ENCODE assay signal across 23 cellular contexts in the genomic region with DNA sequence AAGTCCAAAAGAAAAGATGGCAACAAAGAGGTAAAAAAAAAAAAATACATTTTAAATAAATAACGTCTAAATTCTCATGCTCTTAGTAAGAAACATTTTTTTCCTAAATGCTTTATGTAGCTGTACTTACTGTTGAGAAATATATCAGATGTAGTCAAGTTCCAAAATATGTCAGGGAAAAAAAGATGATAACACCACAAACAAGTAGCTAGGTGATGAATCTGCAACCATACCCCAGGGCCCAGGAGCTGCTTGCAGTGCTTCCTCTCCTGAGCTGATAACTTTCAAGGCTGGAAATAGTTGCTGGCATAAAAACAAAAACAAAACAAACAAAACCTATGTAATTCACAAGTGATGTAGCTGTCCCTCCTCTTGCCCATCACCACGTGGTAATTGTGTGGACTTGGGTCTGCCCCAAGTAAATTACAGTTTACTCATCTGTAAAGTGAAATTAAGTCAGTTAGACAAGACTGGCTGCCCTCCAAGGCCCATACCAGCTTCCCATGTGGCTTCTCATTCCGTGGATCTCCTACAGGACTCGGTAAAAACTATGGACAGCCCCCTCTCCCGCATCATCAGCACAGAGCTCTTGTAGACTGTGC.
DNase-seq lines count a peak whose midpoint lies in the region; ATAC-seq, FAIRE-seq and TF ChIP-seq lines count a peak whose summit lies in the region.
"Had no signal": no experiment of that assay in that cellular context is flagged by ENCODE, and none has a peak within 500 bp of the region (broad histone marks: within the 10 kb centered on the region; RNA-seq: fewer than 3 reads in every experiment).

No MANE protein-coding gene starts in this region.

- ATAC-seq in natural killer cell treated with Interleukin-12 subunit alpha and Interleukin-12 subunit beta and Interleukin-15 and Interleukin-18, amount 100 ng/mL, for 72 hours = peak; percentile 70 to 79
- ATAC-seq: activated naive CD8-positive, alpha-beta T cell treated with anti-CD3 and anti-CD28 coated beads, Interleukin-2, amount 50 U/mL, for 24 hours; left cardiac atrium; pancreas; sciatic nerve; upper lobe of right lung had no signal

- H3K36me3 ChIP-seq in astrocyte (ENCODE audit: insufficient read depth, low read length) = peaks cover 21% of the 10 kb centered on the region

- no peak overlapping the region for H3K4me2 ChIP-seq in astrocyte (ENCODE audit: low read length)

- no peak for TF ChIP-seq CTCF in astrocyte (IDR thresholded peaks at IDR 0.05; ENCODE audit: insufficient read depth, low read depth, low read length)
- TF ChIP-seq CTCF in D721Med (IDR thresholded peaks at IDR 0.05; ENCODE audit: insufficient read depth, missing control alignments) = no peak

- no peak overlapping the region for H3K4me3 Mint-ChIP-seq in activated CD4-positive, alpha-beta T cell treated with anti-CD3 and anti-CD28 coated beads, Interleukin-2, amount 10 ng/mL, durations not matched to agents 24 days and 14 days
- no peak overlapping the region for H3K4me3 Mint-ChIP-seq in astrocyte (ENCODE audit: unreplicated experiment)
- peak overlapping the region; percentile 25 for H3K4me3 Mint-ChIP-seq in natural killer cell treated with Interleukin-12 subunit alpha and Interleukin-12 subunit beta and Interleukin-15 and Interleukin-18, amount 100 ng/mL, for 72 hours
- H3K4me3 Mint-ChIP-seq: activated naive CD8-positive, alpha-beta T cell treated with anti-CD3 and anti-CD28 coated beads, Interleukin-2, amount 50 U/mL, for 24 hours had no signal

- H3K27me3 ChIP-seq in astrocyte (ENCODE audit: insufficient read depth, low read length) = no peaks in the 10 kb centered on the region
- H3K27me3 ChIP-seq: BLaER1 treated with 17β-estradiol and CSF1 and Interleukin-3, amounts not matched to agents 10 nM and 100 nM; esophagus squamous epithelium; pancreas; upper lobe of right lung had no signal

- H3K9me3 ChIP-seq in astrocyte (ENCODE audit: insufficient read depth, low read depth, low read length) = no peaks in the 10 kb centered on the region
- H3K9me3 ChIP-seq: esophagus squamous epithelium, pancreas, upper lobe of right lung had no signal

- peaks cover 29% of the 10 kb centered on the region for H3K4me1 Mint-ChIP-seq in activated CD4-positive, alpha-beta T cell treated with anti-CD3 and anti-CD28 coated beads, Interleukin-2, amount 10 ng/mL, durations not matched to agents 24 days and 14 days
- no peaks in the 10 kb centered on the region for H3K4me1 Mint-ChIP-seq in astrocyte (ENCODE audit: low read depth, unreplicated experiment)
- peaks cover 36 to 42% of the 10 kb centered on the region in 2 donors for H3K4me1 Mint-ChIP-seq in natural killer cell treated with Interleukin-12 subunit alpha and Interleukin-12 subunit beta and Interleukin-15 and Interleukin-18, amount 100 ng/mL, for 72 hours (ENCODE audit: low read depth in 2 of 2)

- H3K36me3 Mint-ChIP-seq in activated CD4-positive, alpha-beta T cell treated with anti-CD3 and anti-CD28 coated beads, Interleukin-2, amount 10 ng/mL, durations not matched to agents 24 days and 14 days (ENCODE audit: low read depth) = peaks cover 88% of the 10 kb centered on the region
- peaks cover 42% of the 10 kb centered on the region for H3K36me3 Mint-ChIP-seq in astrocyte (ENCODE audit: low read depth, unreplicated experiment)
- peaks cover 46% of the 10 kb centered on the region for H3K36me3 Mint-ChIP-seq in natural killer cell treated with Interleukin-12 subunit alpha and Interleukin-12 subunit beta and Interleukin-15 and Interleukin-18, amount 100 ng/mL, for 72 hours

- H3K27ac ChIP-seq in astrocyte (ENCODE audit: low read depth, low read length) = no peak overlapping the region
- H3K27ac ChIP-seq: BLaER1 treated with 17β-estradiol and CSF1 and Interleukin-3, amounts not matched to agents 10 nM and 100 nM; esophagus squamous epithelium; pancreas; upper lobe of right lung had no signal

- H3K9me3 Mint-ChIP-seq in activated CD4-positive, alpha-beta T cell treated with anti-CD3 and anti-CD28 coated beads, Interleukin-2, amount 10 ng/mL, durations not matched to agents 24 days and 14 days = peaks cover 8% of the 10 kb centered on the region
- H3K9me3 Mint-ChIP-seq in astrocyte (ENCODE audit: unreplicated experiment) = peaks cover 5% of the 10 kb centered on the region
- peaks cover 3% of the 10 kb centered on the region for H3K9me3 Mint-ChIP-seq in natural killer cell treated with Interleukin-12 subunit alpha and Interleukin-12 subunit beta and Interleukin-15 and Interleukin-18, amount 100 ng/mL, for 72 hours
- H3K9me3 Mint-ChIP-seq: activated naive CD8-positive, alpha-beta T cell treated with anti-CD3 and anti-CD28 coated beads, Interleukin-2, amount 50 U/mL, for 24 hours; activated T-helper 2 cell treated with anti-CD3 and anti-CD28 coated beads, Interferon-gamma antibody, Interleukin-2, Interleukin-4, amounts not matched to agents 10 μg/mL and 5 μg/mL and 100 μg/mL, durations not matched to agents 14 hours and 24 hours and 36 hours had no signal

- no peaks in the 10 kb centered on the region for H3K4me1 ChIP-seq in astrocyte (ENCODE audit: insufficient read depth, low read length)
- H3K4me1 ChIP-seq: esophagus squamous epithelium, pancreas, upper lobe of right lung had no signal

- H2AFZ ChIP-seq in astrocyte (ENCODE audit: low read depth, low read length) = no peak overlapping the region

- peak overlapping the region; percentile 65 for H3K27ac Mint-ChIP-seq in activated CD4-positive, alpha-beta T cell treated with anti-CD3 and anti-CD28 coated beads, Interleukin-2, amount 10 ng/mL, durations not matched to agents 24 days and 14 days
- no peak overlapping the region for H3K27ac Mint-ChIP-seq in astrocyte (ENCODE audit: unreplicated experiment)
- peak overlapping the region; percentile 86 to 97 for H3K27ac Mint-ChIP-seq in natural killer cell treated with Interleukin-12 subunit alpha and Interleukin-12 subunit beta and Interleukin-15 and Interleukin-18, amount 100 ng/mL, for 72 hours
- H3K27ac Mint-ChIP-seq: activated naive CD8-positive, alpha-beta T cell treated with anti-CD3 and anti-CD28 coated beads, Interleukin-2, amount 50 U/mL, for 24 hours; activated T-helper 2 cell treated with anti-CD3 and anti-CD28 coated beads, Interferon-gamma antibody, Interleukin-2, Interleukin-4, amounts not matched to agents 10 μg/mL and 5 μg/mL and 100 μg/mL, durations not matched to agents 14 hours and 24 hours and 36 hours had no signal

- no peak overlapping the region for H3K4me3 ChIP-seq in astrocyte (ENCODE audit: insufficient read depth, low read depth, low read length)
- H3K4me3 ChIP-seq: BLaER1 treated with 17β-estradiol and CSF1 and Interleukin-3, amounts not matched to agents 10 nM and 100 nM; esophagus squamous epithelium; pancreas; upper lobe of right lung had no signal

- no peak overlapping the region for H3K9ac ChIP-seq in astrocyte (ENCODE audit: low read length)
- H3K9ac ChIP-seq: BLaER1 treated with 17β-estradiol and CSF1 and Interleukin-3, amounts not matched to agents 10 nM and 100 nM had no signal

- no peaks in the 10 kb centered on the region for H4K20me1 ChIP-seq in astrocyte (ENCODE audit: insufficient read depth, low read length)
- H4K20me1 ChIP-seq: BLaER1 treated with 17β-estradiol and CSF1 and Interleukin-3, amounts not matched to agents 10 nM and 100 nM had no signal

- no peaks in the 10 kb centered on the region for H3K79me2 ChIP-seq in astrocyte (ENCODE audit: insufficient read depth, low read length)

- DNase-seq in activated CD4-positive, alpha-beta T cell treated with anti-CD3 and anti-CD28 coated beads, Interleukin-2, amount 10 ng/mL, durations not matched to agents 24 days and 14 days = no peak
- no peak for DNase-seq in activated CD4-positive, alpha-beta T cell treated with anti-CD3 and anti-CD28 coated beads, Interleukin-2, amount 50 U/mL, for 48 hours
- DNase-seq in GM18507 (ENCODE audit: extremely low spot score, insufficient read length, low read depth) (no peak), astrocyte (ENCODE audit: low read depth) (peak; percentile 2), T-helper 2 cell (no peak), pons (ENCODE audit: low spot score) (no peak), D721Med (ENCODE audit: insufficient read length, low spot score) (no peak)
- DNase-seq in natural killer cell treated with Interleukin-12 subunit alpha and Interleukin-12 subunit beta and Interleukin-15 and Interleukin-18, amount 100 ng/mL, for 72 hours (ENCODE audit: low spot score) = no peak
- DNase-seq: activated CD4-positive, CD25-positive, alpha-beta regulatory T cell treated with anti-CD3 and anti-CD28 coated beads, Interleukin-2, amount 50 U/mL, for 72 hours; activated naive CD8-positive, alpha-beta T cell treated with anti-CD3 and anti-CD28 coated beads, Interleukin-2, amount 50 U/mL, for 24 hours; esophagus squamous epithelium; KBM-7; left cardiac atrium; mesendoderm; NCI-H146; NCI-H524; pancreas; stimulated activated CD8-positive, alpha-beta memory T cell treated with anti-CD3 and anti-CD28 coated beads, Interleukin-4, amount 100 ng/mL, for 48 hours; upper lobe of right lung had no signal

- peak; percentile 42 for FAIRE-seq in GM18507 (lab: Jason Lieb, UNC)
- no peak for FAIRE-seq in astrocyte (lab: Jason Lieb, UNC)
- FAIRE-seq in D721Med (lab: Jason Lieb, UNC) = no peak
- FAIRE-seq: G401.6, pancreas had no signal

- no peaks in the 10 kb centered on the region for H3K27me3 Mint-ChIP-seq in activated CD4-positive, alpha-beta T cell treated with anti-CD3 and anti-CD28 coated beads, Interleukin-2, amount 10 ng/mL, durations not matched to agents 24 days and 14 days
- no peaks in the 10 kb centered on the region for H3K27me3 Mint-ChIP-seq in astrocyte (ENCODE audit: low read depth, unreplicated experiment)
- no peaks in the 10 kb centered on the region for H3K27me3 Mint-ChIP-seq in natural killer cell treated with Interleukin-12 subunit alpha and Interleukin-12 subunit beta and Interleukin-15 and Interleukin-18, amount 100 ng/mL, for 72 hours
- H3K27me3 Mint-ChIP-seq: activated naive CD8-positive, alpha-beta T cell treated with anti-CD3 and anti-CD28 coated beads, Interleukin-2, amount 50 U/mL, for 24 hours had no signal

- intact Hi-C loops in activated CD4-positive, alpha-beta T cell treated with anti-CD3 and anti-CD28 coated beads, Interleukin-2, amount 10 ng/mL, durations not matched to agents 24 days and 14 days (cut with micrococcal nuclease) = no loop called here
